Comparison of ENCODE assay signal across 1 cellular context in the genomic region with DNA sequence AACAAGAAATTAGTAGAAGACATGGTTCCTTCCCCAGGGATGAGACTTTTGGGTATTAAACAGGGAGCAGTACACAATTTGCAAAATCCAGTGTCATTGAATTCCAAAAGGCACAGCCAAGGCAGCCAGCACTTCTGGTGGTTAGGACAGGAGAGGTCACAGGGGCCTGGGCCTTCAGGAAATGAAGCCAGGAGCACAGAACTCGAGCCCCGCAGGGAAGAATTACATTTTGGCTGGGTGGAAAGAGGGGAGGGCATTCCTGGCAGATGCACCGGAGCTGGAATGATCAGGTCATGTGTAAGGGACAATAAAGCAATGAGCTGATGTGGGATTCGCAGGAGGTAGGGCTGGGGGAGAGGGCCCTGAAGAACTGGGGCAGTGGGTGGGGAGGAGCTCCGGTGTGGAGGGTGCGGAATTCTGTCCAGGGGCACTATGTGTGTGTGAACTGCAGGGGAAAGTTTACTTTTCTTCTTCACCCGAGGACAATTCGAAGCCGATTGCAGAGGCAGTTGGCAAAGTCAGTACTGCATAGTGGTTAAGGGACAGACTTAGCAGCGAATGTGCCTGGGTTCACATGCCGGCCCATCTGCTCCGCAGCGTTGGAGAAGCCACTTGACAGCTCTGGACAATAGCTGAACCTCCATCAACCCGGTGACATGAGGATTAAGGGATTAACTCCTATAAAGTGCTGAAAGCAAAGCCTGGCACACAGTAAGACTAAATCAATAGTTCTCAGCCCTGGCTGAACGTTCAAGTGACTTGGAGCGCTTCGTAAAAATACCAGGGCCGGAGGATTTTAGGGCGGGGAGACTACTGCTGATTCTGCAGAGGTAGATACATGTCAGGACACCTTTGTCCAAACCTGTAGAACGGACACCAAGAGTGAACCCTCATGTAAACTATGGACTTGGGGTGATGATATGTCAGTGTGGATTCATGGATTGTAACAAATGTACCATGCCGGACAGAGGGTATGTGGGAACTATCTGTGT.
TF ChIP-seq lines count a peak whose summit lies in the region.

No MANE protein-coding gene starts in this region.

TF ChIP-seq in HepG2, 621 proteins besides CTCF, POLR2A, EP300 and RAD21:
- TF ChIP-seq ZNF768 (CRISPR knock-in tag; IDR thresholded peaks at IDR 0.05) = peak; percentile 65; the same call in 1 of the 2 replicates
- TF ChIP-seq, protein P1, sequence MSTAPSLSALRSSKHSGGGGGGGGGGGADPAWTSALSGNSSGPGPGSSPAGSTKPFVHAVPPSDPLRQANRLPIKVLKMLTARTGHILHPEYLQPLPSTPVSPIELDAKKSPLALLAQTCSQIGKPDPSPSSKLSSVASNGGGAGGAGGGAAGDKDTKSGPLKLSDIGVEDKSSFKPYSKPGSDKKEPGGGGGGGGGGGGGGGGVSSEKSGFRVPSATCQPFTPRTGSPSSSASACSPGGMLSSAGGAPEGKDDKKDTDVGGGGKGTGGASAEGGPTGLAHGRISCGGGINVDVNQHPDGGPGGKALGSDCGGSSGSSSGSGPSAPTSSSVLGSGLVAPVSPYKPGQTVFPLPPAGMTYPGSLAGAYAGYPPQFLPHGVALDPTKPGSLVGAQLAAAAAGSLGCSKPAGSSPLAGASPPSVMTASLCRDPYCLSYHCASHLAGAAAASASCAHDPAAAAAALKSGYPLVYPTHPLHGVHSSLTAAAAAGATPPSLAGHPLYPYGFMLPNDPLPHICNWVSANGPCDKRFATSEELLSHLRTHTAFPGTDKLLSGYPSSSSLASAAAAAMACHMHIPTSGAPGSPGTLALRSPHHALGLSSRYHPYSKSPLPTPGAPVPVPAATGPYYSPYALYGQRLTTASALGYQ (CRISPR knock-in tag; IDR thresholded peaks at IDR 0.05) = no peak
